In the genomic region with DNA sequence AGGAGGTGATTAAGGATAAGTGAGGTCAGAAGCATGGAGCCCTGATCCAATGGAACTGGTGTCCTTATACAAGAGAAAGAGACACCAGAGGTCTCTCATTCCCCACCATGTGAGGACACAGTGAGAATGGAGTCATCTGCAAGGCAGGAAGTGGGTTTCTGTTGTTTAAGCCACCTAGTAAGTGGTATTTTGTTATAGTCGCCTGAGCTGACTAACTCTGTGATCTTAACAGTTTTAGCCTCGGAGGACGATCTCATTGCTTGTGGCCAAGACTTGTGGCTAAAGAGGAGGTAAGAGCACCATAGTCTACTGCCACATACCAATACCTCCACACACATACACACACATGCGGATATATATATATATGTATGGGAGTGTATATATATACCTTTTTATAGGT, we compare ENCODE assay signal across 10 cellular contexts.
DNase-seq lines count a peak whose midpoint lies in the region; ATAC-seq and TF ChIP-seq lines count a peak whose summit lies in the region.
"Had no signal": no experiment of that assay in that cellular context is flagged by ENCODE, and none has a peak within 500 bp of the region (broad histone marks: within the 10 kb centered on the region; RNA-seq: fewer than 3 reads in every experiment).

No MANE protein-coding gene starts in this region.

- POLR2A ChIA-PET in naive thymus-derived CD8-positive, alpha-beta T cell (lab: Charles Lee) = no interaction called here

- H3K4me3 Mint-ChIP-seq in naive thymus-derived CD8-positive, alpha-beta T cell = peak overlapping the region in 2 of 10 donors; percentile 4 to 20

- peak; percentile 27 for DNase-seq in activated CD4-positive, alpha-beta T cell treated with anti-CD3 and anti-CD28 coated beads for 48 hours
- DNase-seq in activated CD4-positive, alpha-beta T cell treated with anti-CD3 and anti-CD28 coated beads, Interleukin-2, amount 50 U/mL, for 4 hours = no peak
- DNase-seq in M059J (ENCODE audit: low read depth) = peak; percentile 32
- DNase-seq in naive thymus-derived CD8-positive, alpha-beta T cell = peak in 3 of 10 donors; percentile 2 to 31 (median 13)
- DNase-seq in activated effector memory CD4-positive, alpha-beta T cell treated with anti-CD3 and anti-CD28 coated beads, Interleukin-2, amount 50 U/mL, for 16 hours = no peak
- DNase-seq in stomach = no peak
- DNase-seq in SW 1271 (lab: John Stamatoyannopoulos, UW) = no peak
- DNase-seq: substantia nigra had no signal

- H3K9me3 Mint-ChIP-seq in naive thymus-derived CD8-positive, alpha-beta T cell = peaks cover 0 to 14% (median 4%) of the 10 kb centered on the region in 9 donors

- no peak for TF ChIP-seq POLR2A in stomach (IDR thresholded peaks at IDR 0.05)

- H3K4me3 ChIP-seq in stomach = no peak overlapping the region

- H3K9me3 ChIP-seq in stomach = no peaks in the 10 kb centered on the region

- peaks cover 0 to 8% (median 0%) of the 10 kb centered on the region in 4 donors for H3K36me3 ChIP-seq in stomach

- H3K36me3 Mint-ChIP-seq in naive thymus-derived CD8-positive, alpha-beta T cell = peaks cover 24 to 46% (median 36%) of the 10 kb centered on the region in 3 donors

- H3K27me3 ChIP-seq in stomach = no peaks in the 10 kb centered on the region

- 71 to 89% (median 83%) methylated on average over 4 of the region's 4 CpGs for WGBS in stomach, 5 donors

- no peaks in the 10 kb centered on the region for H3K4me1 ChIP-seq in stomach

- intact Hi-C loops in stomach (cut with DNase I; ENCODE audit: low total_unique reads) = no loop called here

- peak overlapping the region in 4 of 10 donors; percentile 15 to 61 (median 46) for H3K27ac Mint-ChIP-seq in naive thymus-derived CD8-positive, alpha-beta T cell

- no peaks in the 10 kb centered on the region for H3K27me3 Mint-ChIP-seq in naive thymus-derived CD8-positive, alpha-beta T cell

- ATAC-seq in HG02642 (IDR thresholded peaks at IDR 0.05; ENCODE audit: poor library complexity, unreplicated experiment) = peak; percentile 44
- peak; percentile 44 to 55 for ATAC-seq in naive thymus-derived CD8-positive, alpha-beta T cell

- TF ChIP-seq EP300 in stomach (IDR thresholded peaks at IDR 0.05) = no peak

- no peak overlapping the region for H3K27ac ChIP-seq in stomach
- H3K27ac ChIP-seq: HL-60 had no signal

- TF ChIP-seq CTCF in stomach (IDR thresholded peaks at IDR 0.05) = no peak

- H3K4me1 Mint-ChIP-seq in naive thymus-derived CD8-positive, alpha-beta T cell = peaks cover 15 to 65% (median 29%) of the 10 kb centered on the region in 4 donors

Comparison
In these comparisons a context has a peak if more than half of its experiments do, and no peak if none do; other contexts are left out.
1. DNase-seq: peak in activated CD4-positive, alpha-beta T cell treated with anti-CD3 and anti-CD28 coated beads for 48 hours (single experiment) and M059J (single experiment); none in activated CD4-positive, alpha-beta T cell treated with anti-CD3 and anti-CD28 coated beads, Interleukin-2, amount 50 U/mL, for 4 hours (0 of 2), activated effector memory CD4-positive, alpha-beta T cell treated with anti-CD3 and anti-CD28 coated beads, Interleukin-2, amount 50 U/mL, for 16 hours (single experiment), stomach (single experiment) and SW 1271 (0 of 2).